8 cellular contexts compared by ENCODE assay signal in the genomic region with DNA sequence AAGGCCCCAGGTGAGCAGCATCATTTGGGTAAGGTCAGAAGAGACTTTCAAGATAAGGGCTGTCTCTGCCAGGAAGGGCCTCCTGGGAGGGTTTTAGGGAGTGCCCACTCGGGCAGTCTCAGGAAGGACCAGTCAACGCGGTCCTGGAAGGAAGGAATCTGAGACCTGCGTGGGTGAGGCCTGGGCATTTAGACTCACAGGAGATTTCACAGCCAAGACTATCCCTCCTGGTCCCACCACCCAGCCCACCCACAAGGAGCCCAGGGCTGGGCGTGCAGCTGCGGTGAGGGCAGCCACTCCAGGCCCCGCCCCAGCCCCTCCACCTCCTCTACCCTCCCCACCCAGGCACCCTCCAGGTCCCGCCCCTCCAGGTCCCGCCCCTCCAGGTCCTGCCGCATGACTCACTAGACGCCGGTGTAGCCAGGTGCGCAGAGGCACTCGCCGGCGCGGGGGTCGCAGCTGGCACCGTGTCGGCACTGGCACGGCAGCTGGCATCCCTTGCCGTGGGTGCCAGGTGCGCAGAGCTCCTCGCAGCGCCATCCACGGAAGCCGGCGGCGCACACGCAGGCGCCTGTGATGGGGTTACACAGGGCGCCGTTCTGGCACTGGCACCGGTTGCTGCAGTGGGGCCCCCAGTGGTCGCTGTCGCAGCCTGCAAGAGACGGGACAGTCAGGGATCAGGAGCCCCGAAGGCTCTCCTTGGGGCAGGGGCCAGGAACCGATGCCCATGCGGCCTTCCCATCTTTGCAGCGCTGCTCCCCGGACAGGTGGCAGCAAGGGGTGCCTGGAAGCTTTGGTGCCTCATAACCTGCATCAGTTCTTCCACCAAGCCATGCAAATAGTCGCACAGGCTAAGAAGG.
DNase-seq lines count a peak whose midpoint lies in the region; ATAC-seq and TF ChIP-seq lines count a peak whose summit lies in the region.

No MANE protein-coding gene starts in this region.

- H3K9me3 Mint-ChIP-seq in Calu3 (ENCODE audit: low read depth, unreplicated experiment) (no peaks in the 10 kb centered on the region), H9 (no peaks in the 10 kb centered on the region)
- H3K9me3 Mint-ChIP-seq in activated naive CD4-positive, alpha-beta T cell treated with anti-CD3 and anti-CD28 coated beads, Interleukin-2, amount 50 U/mL, for 24 hours = no peaks in the 10 kb centered on the region

- H3K23ac ChIP-seq in H9 (ENCODE audit: insufficient read length, low read depth, low read length) = no peak overlapping the region

- CTCF ChIA-PET in Calu3 (lab: Charles Lee) (interaction anchor here (0.6 to 1.4 kb wide), 10 partner anchors 11 to 405 kb away, joined by 3 to 13 read pairs (median 4); no protein-coding TSS in a partner anchor), RWPE1 (lab: Yijun Ruan, JAX) (interaction anchor here (0.6 kb wide), 1 partner anchor 438 kb away, joined by 6 read pairs; no protein-coding TSS in a partner anchor)

- peak overlapping the region; percentile 19 for H3K4me2 ChIP-seq in H9 (ENCODE audit: insufficient read depth, insufficient read length, low read length)

- no peaks in the 10 kb centered on the region for H3K79me2 ChIP-seq in H9 (ENCODE audit: insufficient read depth, low read length)

- no peak overlapping the region for H3K27ac Mint-ChIP-seq in Calu3 (ENCODE audit: unreplicated experiment)
- no peak overlapping the region; a peak in 1 of 7 replicates for H3K27ac Mint-ChIP-seq in H9
- H3K27ac Mint-ChIP-seq in activated naive CD4-positive, alpha-beta T cell treated with anti-CD3 and anti-CD28 coated beads, Interleukin-2, amount 50 U/mL, for 24 hours = no peak overlapping the region

- no peak overlapping the region for H2AFZ ChIP-seq in H9 (ENCODE audit: low read length)

- H4K8ac ChIP-seq in H9 (replicated peaks; ENCODE audit: insufficient read length, low read depth, low read length) = no peak overlapping the region

- no peak overlapping the region for H3K9ac ChIP-seq in H9 (ENCODE audit: extremely low read depth, insufficient read length, low read length)

- H4K5ac ChIP-seq in H9 (ENCODE audit: insufficient read length, low read depth, low read length) = no peak overlapping the region

- intact Hi-C loops in Calu3 (cut with micrococcal nuclease; ENCODE audit: unreplicated experiment) = loop anchor here (1.0 to 5.0 kb wide), 3 partner anchors 64 to 305 kb away; no protein-coding TSS in a partner anchor

- H4K91ac ChIP-seq in H9 (ENCODE audit: insufficient read length, low read depth, low read length) = no peak overlapping the region

- no peak overlapping the region for H2BK15ac ChIP-seq in H9 (ENCODE audit: low read depth, low read length)

- H3K79me1 ChIP-seq in H9 (ENCODE audit: insufficient read depth, low read depth, low read length, poor library complexity, severe bottlenecking) = no peaks in the 10 kb centered on the region

- H3K27me3 ChIP-seq in H9 (ENCODE audit: insufficient read depth, low read length) = no peaks in the 10 kb centered on the region

- H2BK12ac ChIP-seq in H9 (ENCODE audit: insufficient read length, low read depth, low read length) = no peak overlapping the region

- H3K27ac ChIP-seq in H9 (ENCODE audit: insufficient read length, low read depth, low read length) = no peak overlapping the region
- no peak overlapping the region for H3K27ac ChIP-seq in RWPE1

- peak overlapping the region; percentile 73 for H3K4me3 Mint-ChIP-seq in Calu3 (ENCODE audit: low read depth, unreplicated experiment)
- peak overlapping the region; percentile 57 to 71 for H3K4me3 Mint-ChIP-seq in H9
- peak overlapping the region; percentile 64 for H3K4me3 Mint-ChIP-seq in activated naive CD4-positive, alpha-beta T cell treated with anti-CD3 and anti-CD28 coated beads, Interleukin-2, amount 50 U/mL, for 24 hours

- H3K14ac ChIP-seq in H9 (ENCODE audit: insufficient read depth, low read length) = no peak overlapping the region

- BruUV-seq in Calu3 (replicated peaks; lab: Mats Ljungman, UMichigan) = no TSS peak

- H3K56ac ChIP-seq in H9 (ENCODE audit: insufficient read length, low read depth, low read length) = no peak overlapping the region

- H3K4me1 ChIP-seq in H9 (ENCODE audit: insufficient read depth, low read length) = peaks cover 3% of the 10 kb centered on the region; the same call in 1 of the 2 replicates

- POLR2A ChIA-PET in RWPE1 (lab: Yijun Ruan, JAX; ENCODE audit: low non-redundant PET) = no interaction called here

- ATAC-seq in HG02840 (IDR thresholded peaks at IDR 0.05; ENCODE audit: low FRiP score, unreplicated experiment) = no peak

- no peaks in the 10 kb centered on the region for H3K9me3 ChIP-seq in H9 (ENCODE audit: control insufficient read depth, low read depth, low read length)

- peak; percentile 52 for TF ChIP-seq CTCF in Calu3 (IDR thresholded peaks at IDR 0.05; ENCODE audit: unreplicated experiment)
- TF ChIP-seq CTCF in H9 (conservative IDR thresholded peaks at IDR 0.05) = peak; percentile 70
- TF ChIP-seq CTCF in RWPE1 (conservative IDR thresholded peaks at IDR 0.05; ENCODE audit: low read depth) = peak; percentile 17; the same call in 1 of the 2 replicates

- H3K23me2 ChIP-seq in H9 (ENCODE audit: insufficient read length, low read depth, low read length, poor library complexity, severe bottlenecking) = peaks cover 3% of the 10 kb centered on the region

- H3K4ac ChIP-seq in H9 (ENCODE audit: low read depth, low read length) = no peak overlapping the region

- H2BK5ac ChIP-seq in H9 (ENCODE audit: insufficient read length, low read length) = no peak overlapping the region

- H4K20me1 ChIP-seq in H9 (ENCODE audit: control insufficient read depth, insufficient read depth, insufficient read length) = no peaks in the 10 kb centered on the region

- H3K4me1 Mint-ChIP-seq in Calu3 (ENCODE audit: low read depth, unreplicated experiment) = peaks cover 24% of the 10 kb centered on the region
- H3K4me1 Mint-ChIP-seq in H9 = peaks cover 27 to 45% of the 10 kb centered on the region in 2 experiments
- H3K4me1 Mint-ChIP-seq in activated naive CD4-positive, alpha-beta T cell treated with anti-CD3 and anti-CD28 coated beads, Interleukin-2, amount 50 U/mL, for 24 hours = peaks cover 13% of the 10 kb centered on the region

- H2BK120ac ChIP-seq in H9 (ENCODE audit: low read depth, low read length, poor library complexity, severe bottlenecking) = no peak overlapping the region

- WGBS in H9 (ENCODE audit: extremely low coverage, insufficient read length, low lambda C conversion rate) = no CpG with 5 or more reads among the region's 43 CpGs

- H3K27me3 Mint-ChIP-seq in Calu3 (ENCODE audit: unreplicated experiment) = peaks cover 22% of the 10 kb centered on the region
- H3K27me3 Mint-ChIP-seq in H9 (ENCODE audit: low read depth) = peaks cover 19% of the 10 kb centered on the region
- H3K27me3 Mint-ChIP-seq in activated naive CD4-positive, alpha-beta T cell treated with anti-CD3 and anti-CD28 coated beads, Interleukin-2, amount 50 U/mL, for 24 hours = peaks cover 16% of the 10 kb centered on the region

- H3K36me3 Mint-ChIP-seq in Calu3 (ENCODE audit: insufficient read depth, unreplicated experiment) (peaks cover 4% of the 10 kb centered on the region), H9 (ENCODE audit: insufficient read depth in 1 of 3, low read depth in 3 of 3) (no peaks in the 10 kb centered on the region)
- no peaks in the 10 kb centered on the region for H3K36me3 Mint-ChIP-seq in activated naive CD4-positive, alpha-beta T cell treated with anti-CD3 and anti-CD28 coated beads, Interleukin-2, amount 50 U/mL, for 24 hours

- H2BK20ac ChIP-seq in H9 (ENCODE audit: low read depth, low read length, poor library complexity, severe bottlenecking) = no peak overlapping the region

- no peak overlapping the region for H3T11ph ChIP-seq in H9 (ENCODE audit: low read length)

- DNase-seq in Calu3 = peak; percentile 78
- peak; percentile 93 for DNase-seq in H9
- DNase-seq in RWPE1 (ENCODE audit: low spot score) = peak; percentile 85
- peak; percentile 76 for DNase-seq in left kidney (ENCODE audit: low read depth, low spot score)
- DNase-seq in stimulated activated CD8-positive, alpha-beta memory T cell treated with anti-CD3 and anti-CD28 coated beads, Interleukin-15, amount 100 ng/mL, for 24 hours (ENCODE audit: low read depth) = peak; percentile 10
- no peak for DNase-seq in AG08395 (ENCODE audit: low spot score)

- peak overlapping the region; percentile 71 for H3K18ac ChIP-seq in H9 (ENCODE audit: insufficient read length, low read depth, low read length)

- H2AK5ac ChIP-seq in H9 (ENCODE audit: insufficient read length, low read length) = no peak overlapping the region

Comparison
In these comparisons a context has a peak if more than half of its experiments do, and no peak if none do; other contexts are left out.
1. CTCF ChIP-seq: peak in every context shown above with its lines; median percentile 70 in H9; 52 in Calu3; 17 in RWPE1.